Comparison of ENCODE assay signal across 35 cellular contexts in genomic region chr2:232860593-232861241, GRCh38. TPM values are rescaled to one million over a fixed set of nuclear protein-coding genes. Genes with fewer than 3 reads are reported as not detected.
DNase-seq lines count a peak whose midpoint lies in the region; ATAC-seq, FAIRE-seq and TF ChIP-seq lines count a peak whose summit lies in the region.
"Had no signal": no experiment of that assay in that cellular context is flagged by ENCODE, and none has a peak within 500 bp of the region (broad histone marks: within the 10 kb centered on the region; RNA-seq: fewer than 3 reads in every experiment).

No MANE protein-coding gene starts in this region.

- peaks cover 28% of the 10 kb centered on the region for H3K4me1 Mint-ChIP-seq in astrocyte (ENCODE audit: low read depth, unreplicated experiment)
- H3K4me1 Mint-ChIP-seq: activated naive CD4-positive, alpha-beta T cell treated with anti-CD3 and anti-CD28 coated beads, Interleukin-2, amount 50 U/mL, for 24 hours; activated T-helper 17 cell treated with anti-CD3 and anti-CD28 coated beads, Interleukin-2, amount 50 U/mL, for 72 hours had no signal

- POLR2A ChIA-PET in A549 (lab: Yijun Ruan, JAX), result no interaction called here

- H3K27me3 Mint-ChIP-seq in astrocyte (ENCODE audit: low read depth, unreplicated experiment), result no peaks in the 10 kb centered on the region
- H3K27me3 Mint-ChIP-seq: activated naive CD4-positive, alpha-beta T cell treated with anti-CD3 and anti-CD28 coated beads, Interleukin-2, amount 50 U/mL, for 24 hours; activated T-helper 17 cell treated with anti-CD3 and anti-CD28 coated beads, Interleukin-2, amount 50 U/mL, for 72 hours; CD4-positive, alpha-beta memory T cell had no signal

- H4K8ac ChIP-seq in mesenchymal stem cell (ENCODE audit: low read length), result no peak overlapping the region

- peak overlapping the region; percentile 0; the same call in 1 of the 3 replicates for H3K4me2 ChIP-seq in A549
- no peak overlapping the region for H3K4me2 ChIP-seq in astrocyte (ENCODE audit: low read length)
- H3K4me2 ChIP-seq in mesenchymal stem cell (ENCODE audit: low read length, poor library complexity, severe bottlenecking), result peak overlapping the region; percentile 30
- H3K4me2 ChIP-seq: smooth muscle cell had no signal

- no peak for ATAC-seq in A549
- ATAC-seq in foreskin keratinocyte, result no peak
- ATAC-seq in HG03378 (IDR thresholded peaks at IDR 0.05; ENCODE audit: unreplicated experiment), result no peak
- ATAC-seq: activated T-helper 17 cell treated with anti-CD3 and anti-CD28 coated beads, Interleukin-2, amount 50 U/mL, for 72 hours; heart left ventricle had no signal

- no peak overlapping the region for H2BK15ac ChIP-seq in mesenchymal stem cell (ENCODE audit: low read depth, poor library complexity, severe bottlenecking)

- H2BK120ac ChIP-seq in mesenchymal stem cell (ENCODE audit: low read depth, low read length), result no peak overlapping the region

- H3K4me3 Mint-ChIP-seq in astrocyte (ENCODE audit: unreplicated experiment), result no peak overlapping the region
- H3K4me3 Mint-ChIP-seq: activated naive CD4-positive, alpha-beta T cell treated with anti-CD3 and anti-CD28 coated beads, Interleukin-2, amount 50 U/mL, for 24 hours; activated T-helper 17 cell treated with anti-CD3 and anti-CD28 coated beads, Interleukin-2, amount 50 U/mL, for 72 hours; CD4-positive, alpha-beta memory T cell had no signal

- H2BK12ac ChIP-seq in mesenchymal stem cell (ENCODE audit: low read length in 2 of 2), result no peak overlapping the region

- TF ChIP-seq CTCF in A549 (IDR thresholded peaks at IDR 0.05) (no peak), astrocyte (IDR thresholded peaks at IDR 0.05; ENCODE audit: insufficient read depth, low read depth, low read length) (no peak), foreskin keratinocyte (conservative IDR thresholded peaks at IDR 0.05) (no peak)

- peak overlapping the region; percentile 58 for H2AK5ac ChIP-seq in mesenchymal stem cell (ENCODE audit: low read length, severe bottlenecking)

- H4K91ac ChIP-seq in mesenchymal stem cell (ENCODE audit: low read length), result no peak overlapping the region

- H3K79me2 ChIP-seq in astrocyte (ENCODE audit: insufficient read depth, low read length), result no peaks in the 10 kb centered on the region

- H2AFZ ChIP-seq in astrocyte (ENCODE audit: low read depth, low read length), result no peak overlapping the region
- no peak overlapping the region for H2AFZ ChIP-seq in mesenchymal stem cell (ENCODE audit: low read depth, low read length)

- peaks cover 26% of the 10 kb centered on the region for H3K36me3 Mint-ChIP-seq in astrocyte (ENCODE audit: low read depth, unreplicated experiment)

- H3K14ac ChIP-seq in mesenchymal stem cell (ENCODE audit: low read length in 2 of 2), result no peak overlapping the region

- CTCF ChIA-PET in A549 (lab: Yijun Ruan, JAX), result interaction anchor here (1.0 to 1.2 kb wide), 3 partner anchors 11 to 391 kb away, joined by 3 to 5 read pairs (median 3); partner anchors contain the start of gene ATG16L1

- peak overlapping the region; percentile 6 for H3K27ac Mint-ChIP-seq in astrocyte (ENCODE audit: unreplicated experiment)
- H3K27ac Mint-ChIP-seq: activated naive CD4-positive, alpha-beta T cell treated with anti-CD3 and anti-CD28 coated beads, Interleukin-2, amount 50 U/mL, for 24 hours; activated T-helper 17 cell treated with anti-CD3 and anti-CD28 coated beads, Interleukin-2, amount 50 U/mL, for 72 hours; CD4-positive, alpha-beta memory T cell had no signal

- peaks cover 7% of the 10 kb centered on the region for H4K20me1 ChIP-seq in astrocyte (ENCODE audit: insufficient read depth, low read length)

- H3K36me3 ChIP-seq in astrocyte (ENCODE audit: insufficient read depth, low read length) (peaks cover 8% of the 10 kb centered on the region), mesenchymal stem cell (ENCODE audit: control insufficient read depth in 1 of 2, insufficient read depth in 2 of 2, low read depth in 1 of 2, low read length in 2 of 2) (peaks cover 28 to 69% of the 10 kb centered on the region in 2 experiments)
- H3K36me3 ChIP-seq: breast epithelium, ovary had no signal

- TF ChIP-seq POLR2A in A549 (IDR thresholded peaks at IDR 0.05; ENCODE audit: low read length), result no peak

- no peak overlapping the region for H2BK5ac ChIP-seq in mesenchymal stem cell (ENCODE audit: low read depth, low read length, poor library complexity, severe bottlenecking)

- FAIRE-seq in A549 (lab: Jason Lieb, UNC) (no peak), astrocyte (lab: Jason Lieb, UNC) (no peak)
- FAIRE-seq: D721Med, GM18507, GM19239 had no signal

- peaks cover 3% of the 10 kb centered on the region for H3K9me3 Mint-ChIP-seq in astrocyte (ENCODE audit: unreplicated experiment)
- H3K9me3 Mint-ChIP-seq: activated naive CD4-positive, alpha-beta T cell treated with anti-CD3 and anti-CD28 coated beads, Interleukin-2, amount 50 U/mL, for 24 hours; activated T-helper 17 cell treated with anti-CD3 and anti-CD28 coated beads, Interleukin-2, amount 50 U/mL, for 72 hours; CD4-positive, alpha-beta memory T cell had no signal

- WGBS in A549 (ENCODE audit: missing lambda C conversion rate), result 92% methylated on average over 9 of the region's 9 CpGs
- WGBS in mesenchymal stem cell, result 93% methylated on average over 9 of the region's 9 CpGs

- no peak overlapping the region for H3K9ac ChIP-seq in astrocyte (ENCODE audit: low read length)
- no peak overlapping the region for H3K9ac ChIP-seq in mesenchymal stem cell (ENCODE audit: low read length)

- no peak overlapping the region for H3K18ac ChIP-seq in mesenchymal stem cell (ENCODE audit: low read depth in 1 of 2, low read length in 2 of 2)

- H3K4me3 ChIP-seq in A549 (no peak overlapping the region), astrocyte (ENCODE audit: insufficient read depth, low read depth, low read length) (no peak overlapping the region), mesenchymal stem cell (ENCODE audit: insufficient read depth in 1 of 2, low read depth in 1 of 2, low read length in 2 of 2) (no peak overlapping the region)
- H3K4me3 ChIP-seq: breast epithelium, heart left ventricle, ovary, SJSA1, smooth muscle cell, suprapubic skin, upper lobe of left lung had no signal

- peaks cover 20% of the 10 kb centered on the region for H3K79me1 ChIP-seq in mesenchymal stem cell (replicated peaks; ENCODE audit: low read length, poor library complexity, severe bottlenecking)

- no peak for TF ChIP-seq EP300 in A549 (IDR thresholded peaks at IDR 0.05)

- H3K4ac ChIP-seq in mesenchymal stem cell (ENCODE audit: low read depth in 1 of 2, low read length in 2 of 2), result no peak overlapping the region

- DNase-seq in A549 (ENCODE audit: low read depth in 1 of 2, low spot score in 1 of 2) (no peak), astrocyte (ENCODE audit: low read depth) (peak; percentile 41), foreskin keratinocyte (peak; percentile 12 to 53), mesenchymal stem cell (no peak), NCI-H510A treated with DMSO at 0.1 percent for 48 hours (lab: John Stamatoyannopoulos, UW) (no peak), ACHN (no peak)
- no peak for DNase-seq in activated CD4-positive, alpha-beta T cell treated with anti-CD3 and anti-CD28 coated beads for 48 hours
- DNase-seq: activated CD4-positive, alpha-beta T cell treated with anti-CD3 and anti-CD28 coated beads for 4 hours; AML-193; amniotic stem cell; CD4-positive, alpha-beta memory T cell; DND-41; heart left ventricle; Kasumi-1; NCI-H146; NCI-H446 treated with DMSO at 0.1 percent for 48 hours; NCI-H82; ovary; RPMI8226; stimulated activated CD4-positive, alpha-beta T cell treated with anti-CD3 and anti-CD28 coated beads, Interleukin-1b, Interleukin-23, amount 100 ng/mL, for 48 hours; stimulated activated naive CD4-positive, alpha-beta T cell treated with Interleukin-2 at 50 U/mL for 16 hours; T-helper 9 cell; upper lobe of left lung; WERI-Rb-1 had no signal

- no peak overlapping the region for H3K23ac ChIP-seq in mesenchymal stem cell (ENCODE audit: low read length in 2 of 2)

- H3K4me1 ChIP-seq in A549 (peaks cover 59% of the 10 kb centered on the region), astrocyte (ENCODE audit: insufficient read depth, low read length) (peaks cover 4% of the 10 kb centered on the region), foreskin keratinocyte (no peaks in the 10 kb centered on the region), mesenchymal stem cell (ENCODE audit: control insufficient read depth, insufficient read depth, low read depth, low read length) (peaks cover 22% of the 10 kb centered on the region)
- H3K4me1 ChIP-seq: breast epithelium, heart left ventricle, suprapubic skin, upper lobe of left lung had no signal

- H3K27ac ChIP-seq in A549 (peak overlapping the region; percentile 0 to 64; a peak in 4 of 6 replicates), astrocyte (ENCODE audit: low read depth, low read length) (no peak overlapping the region), foreskin keratinocyte (no peak overlapping the region), mesenchymal stem cell (ENCODE audit: low read length, poor library complexity, severe bottlenecking) (peak overlapping the region; percentile 73)
- H3K27ac ChIP-seq: breast epithelium, epithelial cell of prostate, heart left ventricle, ovary, SJSA1, suprapubic skin, upper lobe of left lung, WERI-Rb-1 had no signal

- in situ Hi-C loops in ACHN (cut with HindIII; ENCODE audit: low pct_ligation_motif_present, low pct_unique_long_range_greater_than_20kb, low sequenced_read_pairs), result no loop called here

- H3K27me3 ChIP-seq in astrocyte (ENCODE audit: insufficient read depth, low read length) (no peaks in the 10 kb centered on the region), foreskin keratinocyte (no peaks in the 10 kb centered on the region), mesenchymal stem cell (ENCODE audit: control insufficient read depth in 1 of 2, insufficient read depth in 1 of 2, low read length in 2 of 2) (no peaks in the 10 kb centered on the region)
- H3K27me3 ChIP-seq: breast epithelium, heart left ventricle, ovary, SJSA1, suprapubic skin, upper lobe of left lung had no signal

- TF ChIP-seq RAD21 in A549 (conservative IDR thresholded peaks at IDR 0.05 in 1 of 2, IDR thresholded peaks at IDR 0.05 in 1 of 2), result no peak

- H3K9me3 ChIP-seq in A549 (no peaks in the 10 kb centered on the region), astrocyte (ENCODE audit: insufficient read depth, low read depth, low read length) (no peaks in the 10 kb centered on the region), mesenchymal stem cell (ENCODE audit: control insufficient read depth, low read length) (no peaks in the 10 kb centered on the region)
- H3K9me3 ChIP-seq: breast epithelium, heart left ventricle, ovary, SJSA1, suprapubic skin, upper lobe of left lung had no signal

TF ChIP-seq in A549, 52 proteins besides CTCF, POLR2A, EP300 and RAD21 (continues in another document):
- no peak for TF ChIP-seq MAFK (IDR thresholded peaks at IDR 0.05; ENCODE audit: partially characterized antibody)

RNA-seq across cellular contexts. Expression of gene SNORC, which starts 9.3 kb away (rescaled TPM):
- 8.5 and 9.1 TPM in 2 replicates for polyA plus RNA-seq in A549 (2011; rRNA removed)
- polyA plus RNA-seq in A549 (2012; cell fraction: cytosol; rRNA removed), result 5.2 and 7.8 TPM in 2 replicates
- 14.1 and 16.3 TPM in 2 replicates for polyA plus RNA-seq in A549 (2012; cell fraction: nucleus; rRNA removed)
- polyA plus RNA-seq in A549 (2017; fragmentation: RNase III; extraction: RNeasy Plus Mini Kit Qiagen cat#74134 plus additional on column Dnase treatment), result 7.0 to 8.4 TPM (median 7.2 TPM) in 3 replicates
- 7.2 and 8.8 TPM in 2 replicates for polyA minus RNA-seq in A549 (2011; rRNA and poly(A)+ RNA removed)
- 2.1 and 3.1 TPM in 2 replicates for total RNA-seq in astrocyte
- total RNA-seq in foreskin keratinocyte, result 0.18 and 0.65 TPM in 2 replicates
- 0.63 and 0.89 TPM in 2 replicates for polyA plus RNA-seq in foreskin keratinocyte
- polyA plus RNA-seq in mesenchymal stem cell (2013, experiment 1 of 2), result 0.95 TPM
- polyA plus RNA-seq in mesenchymal stem cell (2013, experiment 2 of 2), result 0.90 TPM

Comparison
In these comparisons a context has a peak if more than half of its experiments do, and no peak if none do; other contexts are left out.
1. DNase-seq: peak in astrocyte (single experiment) and foreskin keratinocyte (2 of 2); none in A549 (0 of 2), mesenchymal stem cell (single experiment), NCI-H510A treated with DMSO at 0.1 percent for 48 hours (single experiment), activated CD4-positive, alpha-beta T cell treated with anti-CD3 and anti-CD28 coated beads for 48 hours (single experiment) and ACHN (single experiment).
2. H3K27ac ChIP-seq: peak in A549 (2 of 2) and mesenchymal stem cell (single experiment); none in astrocyte (single experiment) and foreskin keratinocyte (single experiment).